In the genomic region with DNA sequence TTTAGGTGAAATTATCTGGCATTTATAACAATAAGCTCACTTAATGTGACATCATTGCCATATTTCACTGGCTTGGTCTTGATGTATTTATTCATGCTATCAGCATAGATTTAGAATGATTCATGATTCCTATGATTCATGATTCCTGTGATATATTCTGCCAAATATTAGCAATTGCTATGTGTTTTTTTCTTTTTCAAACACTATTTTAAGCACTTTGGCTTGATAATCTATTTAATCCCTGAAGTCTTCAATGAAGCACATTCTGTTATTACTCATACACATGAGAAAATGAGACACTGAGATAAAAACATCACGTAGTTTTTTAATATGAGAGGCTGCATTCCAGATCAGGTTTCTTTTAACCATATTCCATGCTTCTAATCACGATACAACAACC, we compare ENCODE assay signal across 19 cellular contexts.
DNase-seq lines count a peak whose midpoint lies in the region; ATAC-seq and TF ChIP-seq lines count a peak whose summit lies in the region.
"Had no signal": no experiment of that assay in that cellular context is flagged by ENCODE, and none has a peak within 500 bp of the region (broad histone marks: within the 10 kb centered on the region; RNA-seq: fewer than 3 reads in every experiment).

No MANE protein-coding gene starts in this region.

- no peaks in the 10 kb centered on the region for H3K9me3 Mint-ChIP-seq in type B pancreatic cell
- H3K9me3 Mint-ChIP-seq in activated CD4-positive, alpha-beta memory T cell treated with anti-CD3 and anti-CD28 coated beads for 36 hours, result peaks cover 14% of the 10 kb centered on the region

- no peaks in the 10 kb centered on the region for H3K27me3 Mint-ChIP-seq in type B pancreatic cell
- H3K27me3 Mint-ChIP-seq in activated CD4-positive, alpha-beta memory T cell treated with anti-CD3 and anti-CD28 coated beads for 36 hours, result no peaks in the 10 kb centered on the region
- H3K27me3 Mint-ChIP-seq: CD4-positive, CD25-positive, alpha-beta regulatory T cell had no signal

- H3K4me3 Mint-ChIP-seq in type B pancreatic cell, result no peak overlapping the region
- H3K4me3 Mint-ChIP-seq in activated CD4-positive, alpha-beta memory T cell treated with anti-CD3 and anti-CD28 coated beads for 36 hours, result no peak overlapping the region
- H3K4me3 Mint-ChIP-seq: CD4-positive, CD25-positive, alpha-beta regulatory T cell had no signal

- H3K4me1 ChIP-seq in A673 (ENCODE audit: insufficient read depth, low read length, poor library complexity, severe bottlenecking), result peaks cover 4% of the 10 kb centered on the region
- H3K4me1 ChIP-seq in foreskin keratinocyte, result peaks cover 5% of the 10 kb centered on the region
- H3K4me1 ChIP-seq: body of pancreas, esophagus muscularis mucosa had no signal

- POLR2A ChIA-PET in A673 (lab: Charles Lee; ENCODE audit: low non-redundant PET), result no interaction called here
- POLR2A ChIA-PET in activated CD4-positive, alpha-beta memory T cell treated with anti-CD3 and anti-CD28 coated beads for 36 hours (lab: Charles Lee), result no interaction called here

- H3K36me3 ChIP-seq in A673 (ENCODE audit: insufficient read depth, low read length, poor library complexity, severe bottlenecking), result no peaks in the 10 kb centered on the region
- H3K36me3 ChIP-seq: esophagus muscularis mucosa had no signal

- H3K27ac Mint-ChIP-seq in type B pancreatic cell, result no peak overlapping the region
- H3K27ac Mint-ChIP-seq in activated CD4-positive, alpha-beta memory T cell treated with anti-CD3 and anti-CD28 coated beads for 36 hours, result no peak overlapping the region
- H3K27ac Mint-ChIP-seq: CD4-positive, CD25-positive, alpha-beta regulatory T cell had no signal

- TF ChIP-seq CTCF in A673 (conservative IDR thresholded peaks at IDR 0.05; ENCODE audit: low read depth, low read length), result no peak
- TF ChIP-seq CTCF in astrocyte of the spinal cord (IDR thresholded peaks at IDR 0.05; ENCODE audit: low read depth, low read length), result no peak
- no peak for TF ChIP-seq CTCF in foreskin keratinocyte (conservative IDR thresholded peaks at IDR 0.05)
- no peak for TF ChIP-seq CTCF in type B pancreatic cell (conservative IDR thresholded peaks at IDR 0.05)

- ATAC-seq in foreskin keratinocyte (peak; percentile 95), GM19463 (IDR thresholded peaks at IDR 0.05; ENCODE audit: unreplicated experiment) (no peak)
- ATAC-seq: body of pancreas; right cardiac atrium; stimulated activated naive CD8-positive, alpha-beta T cell treated with anti-CD3 and anti-CD28 coated beads, Interleukin-15, Interleukin-2, amounts not matched to agents 100 U/mL and 50 U/mL, for 24 hours had no signal

- H3K4me1 Mint-ChIP-seq in type B pancreatic cell (ENCODE audit: unreplicated experiment), result no peaks in the 10 kb centered on the region
- H3K4me1 Mint-ChIP-seq in activated CD4-positive, alpha-beta memory T cell treated with anti-CD3 and anti-CD28 coated beads for 36 hours (ENCODE audit: low read depth), result no peaks in the 10 kb centered on the region
- H3K4me1 Mint-ChIP-seq: CD4-positive, CD25-positive, alpha-beta regulatory T cell had no signal

- DNase-seq in A673 (ENCODE audit: low spot score) (peak; percentile 7), LHCN-M2 (ENCODE audit: low read depth) (peak; percentile 22), astrocyte of the spinal cord (ENCODE audit: low read depth, low spot score) (peak; percentile 49), foreskin keratinocyte (peak; percentile 25 to 76), NCI-H1694 (lab: John Stamatoyannopoulos, UW) (no peak), type B pancreatic cell (ENCODE audit: extremely low spot score, unreplicated experiment) (no peak)
- no peak for DNase-seq in activated CD4-positive, alpha-beta memory T cell treated with anti-CD3 and anti-CD28 coated beads for 36 hours
- DNase-seq: activated CD4-positive, alpha-beta T cell treated with anti-CD3 and anti-CD28 coated beads for 1 hour; activated gamma-delta T cell; body of pancreas; CD4-positive, CD25-positive, alpha-beta regulatory T cell; dorsolateral prefrontal cortex; NCI-H2029 treated with DMSO at 0.1 percent for 48 hours; NCI-H524; nucleus accumbens; right cardiac atrium; stimulated activated naive CD8-positive, alpha-beta T cell treated with anti-CD3 and anti-CD28 coated beads, Interleukin-15, Interleukin-2, amounts not matched to agents 100 U/mL and 50 U/mL, for 24 hours had no signal

- in situ Hi-C loops in astrocyte of the spinal cord (cut with HindIII; ENCODE audit: low sequenced_read_pairs), result no loop called here

- intact Hi-C loops in A673 (cut with micrococcal nuclease; ENCODE audit: unreplicated experiment), result no loop called here
- intact Hi-C loops in activated CD4-positive, alpha-beta memory T cell treated with anti-CD3 and anti-CD28 coated beads for 36 hours (cut with micrococcal nuclease), result no loop called here

- H3K36me3 Mint-ChIP-seq in type B pancreatic cell, result no peaks in the 10 kb centered on the region
- H3K36me3 Mint-ChIP-seq in activated CD4-positive, alpha-beta memory T cell treated with anti-CD3 and anti-CD28 coated beads for 36 hours, result no peaks in the 10 kb centered on the region
- H3K36me3 Mint-ChIP-seq: CD4-positive, CD25-positive, alpha-beta regulatory T cell had no signal

- no peaks in the 10 kb centered on the region for H3K9me3 ChIP-seq in A673 (ENCODE audit: low read depth, low read length, poor library complexity, severe bottlenecking)
- H3K9me3 ChIP-seq: body of pancreas, esophagus muscularis mucosa had no signal

- BruUV-seq in A673 (replicated peaks; lab: Mats Ljungman, UMichigan), result no TSS peak

- CTCF ChIA-PET in A673 (lab: Charles Lee), result no interaction called here
- CTCF ChIA-PET in activated CD4-positive, alpha-beta memory T cell treated with anti-CD3 and anti-CD28 coated beads for 36 hours (lab: Charles Lee), result no interaction called here

- H3K27me3 ChIP-seq in A673 (replicated peaks; ENCODE audit: insufficient read depth, low read depth, low read length, poor library complexity), result no peaks in the 10 kb centered on the region
- no peaks in the 10 kb centered on the region for H3K27me3 ChIP-seq in foreskin keratinocyte
- H3K27me3 ChIP-seq: body of pancreas, esophagus muscularis mucosa had no signal

- no peak overlapping the region for H3K4me3 ChIP-seq in A673 (ENCODE audit: low read depth, low read length, poor library complexity, severe bottlenecking)
- no peak overlapping the region for H3K4me3 ChIP-seq in astrocyte of the spinal cord (ENCODE audit: low read depth, low read length)
- H3K4me3 ChIP-seq: body of pancreas, dorsolateral prefrontal cortex, esophagus muscularis mucosa had no signal

- no peak overlapping the region for H3K27ac ChIP-seq in A673 (ENCODE audit: low read depth, low read length, poor library complexity, severe bottlenecking)
- no peak overlapping the region for H3K27ac ChIP-seq in foreskin keratinocyte
- H3K27ac ChIP-seq: body of pancreas, dorsolateral prefrontal cortex, esophagus muscularis mucosa had no signal

Comparison
In these comparisons a context has a peak if more than half of its experiments do, and no peak if none do; other contexts are left out.
1. DNase-seq: peak in A673 (single experiment), LHCN-M2 (single experiment), astrocyte of the spinal cord (single experiment) and foreskin keratinocyte (2 of 2); none in NCI-H1694 (single experiment), type B pancreatic cell (single experiment) and activated CD4-positive, alpha-beta memory T cell treated with anti-CD3 and anti-CD28 coated beads for 36 hours (single experiment).